ENCODE assay signal across 26 cellular contexts in the genomic region with DNA sequence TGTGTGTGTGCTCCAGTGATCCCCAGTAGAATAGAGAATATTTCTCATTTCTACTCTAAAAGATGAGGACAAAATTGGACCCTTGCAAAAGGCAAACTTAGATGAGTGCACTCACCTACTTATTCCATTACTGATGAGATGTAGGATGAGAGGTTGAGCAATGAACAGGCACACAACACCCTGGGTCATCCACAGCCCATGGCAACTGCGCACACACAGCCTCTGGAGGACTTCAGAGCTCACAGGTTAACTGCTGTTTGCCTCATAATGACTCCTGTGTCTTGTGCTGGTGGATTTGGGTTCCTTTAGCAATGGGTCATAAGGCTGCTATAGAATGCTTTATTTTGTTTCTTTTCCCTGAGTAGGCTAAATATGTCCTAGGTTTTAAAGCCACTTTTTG.
A peak's percentile ranks its signal among the peaks of the same experiment; 100 is the strongest.
DNase-seq lines count a peak whose midpoint lies in the region; ATAC-seq, FAIRE-seq and TF ChIP-seq lines count a peak whose summit lies in the region.
"Had no signal": no experiment of that assay in that cellular context is flagged by ENCODE, and none has a peak within 500 bp of the region (broad histone marks: within the 10 kb centered on the region; RNA-seq: fewer than 3 reads in every experiment).

No MANE protein-coding gene starts in this region.

- H3K4me1 Mint-ChIP-seq in natural killer cell (peaks cover 35 to 43% of the 10 kb centered on the region in 2 donors), CD14-positive monocyte (peaks cover 23% of the 10 kb centered on the region)
- H3K4me1 Mint-ChIP-seq in natural killer cell treated with Interleukin-12 subunit alpha and Interleukin-12 subunit beta and Interleukin-15 and Interleukin-18, amount 100 ng/mL, for 72 hours (ENCODE audit: low read depth in 2 of 2), result peaks cover 26 to 29% of the 10 kb centered on the region in 2 donors
- H3K4me1 Mint-ChIP-seq: GM23338, H9 had no signal

- no peak overlapping the region for H4K8ac ChIP-seq in trophoblast cell (ENCODE audit: low read depth, low read length)

- FAIRE-seq in GM12878 (lab: Jason Lieb, UNC), result no peak
- FAIRE-seq: G401.6, HTR-8/SVneo had no signal

- H3K27ac Mint-ChIP-seq in natural killer cell (peak overlapping the region; percentile 73 to 89), CD14-positive monocyte (peak overlapping the region in 1 of 7 donors; percentile 25)
- no peak overlapping the region for H3K27ac Mint-ChIP-seq in natural killer cell treated with Interleukin-12 subunit alpha and Interleukin-12 subunit beta and Interleukin-15 and Interleukin-18, amount 100 ng/mL, for 72 hours
- H3K27ac Mint-ChIP-seq: GM23338, H9 had no signal

- H3K4me1 ChIP-seq in GM12878 (ENCODE audit: control insufficient read depth, insufficient read depth, low read length), result peaks cover 17% of the 10 kb centered on the region
- H3K4me1 ChIP-seq in esophagus muscularis mucosa, result peaks cover 0 to 4% (median 0%) of the 10 kb centered on the region in 4 donors
- H3K4me1 ChIP-seq in trophoblast cell (ENCODE audit: control insufficient read depth in 1 of 2, insufficient read depth in 2 of 2, low read length in 2 of 2), result peaks cover 0 to 8% of the 10 kb centered on the region in 2 experiments

- H3K27ac ChIP-seq in GM12878 (ENCODE audit: control insufficient read depth, insufficient read depth) (no peak overlapping the region), esophagus muscularis mucosa (replicated peaks in 1 of 4) (no peak overlapping the region), trophoblast cell (ENCODE audit: low read depth, low read length) (peak overlapping the region; percentile 2)
- H3K27ac ChIP-seq: BLaER1, KMS-11, Peyer's patch had no signal

- intact Hi-C loops in natural killer cell (cut with micrococcal nuclease) (loop anchor here (5.0 kb wide), 1 partner anchor 49 kb away; no protein-coding TSS in a partner anchor), GM12878 (cut with micrococcal nuclease; ENCODE audit: unreplicated experiment) (no loop called here), esophagus muscularis mucosa (cut with DNase I) (no loop called here), CD14-positive monocyte (cut with micrococcal nuclease) (loop anchor here in 1 of 2 donors (10.0 kb wide), 1 partner anchor 49 kb away; no protein-coding TSS in a partner anchor)

- no peak for TF ChIP-seq CTCF in natural killer cell (IDR thresholded peaks at IDR 0.05)
- no peak for TF ChIP-seq CTCF in GM12878 (IDR thresholded peaks at IDR 0.05 in 2 of 3, conservative IDR thresholded peaks at IDR 0.05 in 1 of 3; ENCODE audit: control insufficient read depth in 2 of 3, extremely low read depth in 1 of 3, insufficient read depth in 1 of 3, low read depth in 3 of 3, low read length in 3 of 3)
- no peak for TF ChIP-seq CTCF in esophagus muscularis mucosa (IDR thresholded peaks at IDR 0.05)
- no peak for TF ChIP-seq CTCF in CD14-positive monocyte (IDR thresholded peaks at IDR 0.05)

- no peak overlapping the region for H3K14ac ChIP-seq in trophoblast cell (ENCODE audit: low read length)

- no peaks in the 10 kb centered on the region; the same call in 2 of the 3 replicates for H3K9me3 ChIP-seq in GM12878 (replicated peaks; ENCODE audit: control insufficient read depth, insufficient read depth, low read length)
- H3K9me3 ChIP-seq in esophagus muscularis mucosa, result peaks cover 0 to 4% (median 0%) of the 10 kb centered on the region in 4 donors
- no peaks in the 10 kb centered on the region for H3K9me3 ChIP-seq in trophoblast cell (ENCODE audit: insufficient read depth, low read depth, low read length)
- H3K9me3 ChIP-seq: BLaER1, Peyer's patch, SK-N-SH had no signal

- no peaks in the 10 kb centered on the region for H3K36me3 ChIP-seq in GM12878 (ENCODE audit: control insufficient read depth in 2 of 2, insufficient read depth in 2 of 2, low read length in 1 of 2)
- no peaks in the 10 kb centered on the region for H3K36me3 ChIP-seq in esophagus muscularis mucosa
- H3K36me3 ChIP-seq in trophoblast cell (ENCODE audit: control insufficient read depth in 1 of 2, insufficient read depth in 2 of 2, low read length in 2 of 2), result no peaks in the 10 kb centered on the region
- H3K36me3 ChIP-seq: BLaER1, Peyer's patch had no signal

- H3K4me2 ChIP-seq in GM12878 (ENCODE audit: control insufficient read depth, insufficient read depth), result no peak overlapping the region
- no peak overlapping the region for H3K4me2 ChIP-seq in trophoblast cell (ENCODE audit: low read length)
- H3K4me2 ChIP-seq: BLaER1, GM23338, KMS-11, SK-N-SH had no signal

- RAD21 ChIA-PET in GM12878 (lab: Charles Lee; ENCODE audit: unreplicated experiment), result no interaction called here

- TF ChIP-seq POLR2A in GM12878 (IDR thresholded peaks at IDR 0.05; ENCODE audit: low read depth, low read length) (no peak), esophagus muscularis mucosa (IDR thresholded peaks at IDR 0.05; ENCODE audit: low read depth) (no peak)

- ATAC-seq in natural killer cell (no peak), GM12878 (no peak), GM18868 (IDR thresholded peaks at IDR 0.05; ENCODE audit: unreplicated experiment) (no peak)
- no peak for ATAC-seq in natural killer cell treated with Interleukin-12 subunit alpha and Interleukin-12 subunit beta and Interleukin-15 and Interleukin-18, amount 100 ng/mL, for 72 hours
- ATAC-seq: GM23338 had no signal

- no peak overlapping the region for H2BK12ac ChIP-seq in trophoblast cell (ENCODE audit: low read length)

- H3K27me3 Mint-ChIP-seq in natural killer cell (ENCODE audit: low read depth in 2 of 2) (peaks cover 0 to 9% of the 10 kb centered on the region in 2 donors), CD14-positive monocyte (ENCODE audit: low read depth in 3 of 3) (peaks cover 0 to 2% (median 0%) of the 10 kb centered on the region in 3 donors)
- no peaks in the 10 kb centered on the region for H3K27me3 Mint-ChIP-seq in natural killer cell treated with Interleukin-12 subunit alpha and Interleukin-12 subunit beta and Interleukin-15 and Interleukin-18, amount 100 ng/mL, for 72 hours
- H3K27me3 Mint-ChIP-seq: CD4-positive, alpha-beta memory T cell had no signal

- H3K36me3 Mint-ChIP-seq in natural killer cell, result no peaks in the 10 kb centered on the region
- H3K36me3 Mint-ChIP-seq in natural killer cell treated with Interleukin-12 subunit alpha and Interleukin-12 subunit beta and Interleukin-15 and Interleukin-18, amount 100 ng/mL, for 72 hours, result no peaks in the 10 kb centered on the region
- H3K36me3 Mint-ChIP-seq in CD14-positive monocyte, result peaks cover 0 to 2% of the 10 kb centered on the region in 2 donors
- H3K36me3 Mint-ChIP-seq: CD4-positive, alpha-beta memory T cell had no signal

- POLR2A ChIA-PET in GM12878 (lab: Charles Lee), result interaction anchor here (1.0 kb wide), 1 partner anchor 24 kb away, joined by 3 read pairs; no protein-coding TSS in a partner anchor

- H2AFZ ChIP-seq in GM12878 (ENCODE audit: control insufficient read depth, low read depth, low read length), result no peak overlapping the region
- no peak overlapping the region for H2AFZ ChIP-seq in trophoblast cell (ENCODE audit: insufficient read depth, low read length, poor library complexity)
- H2AFZ ChIP-seq: GM23338 had no signal

- no TSS peak for BruUV-seq in GM12878 (replicated peaks; lab: Mats Ljungman, UMichigan)

- H3K27me3 ChIP-seq in GM12878 (replicated peaks in 1 of 2; ENCODE audit: control insufficient read depth in 2 of 2, insufficient read depth in 2 of 2, low read length in 1 of 2) (no peaks in the 10 kb centered on the region), esophagus muscularis mucosa (no peaks in the 10 kb centered on the region), trophoblast cell (ENCODE audit: insufficient read depth, low read length) (no peaks in the 10 kb centered on the region)
- H3K27me3 ChIP-seq: BLaER1, Peyer's patch had no signal

- no peak overlapping the region for H3K4ac ChIP-seq in trophoblast cell (ENCODE audit: low read depth, low read length)

- H2BK120ac ChIP-seq in trophoblast cell (ENCODE audit: insufficient read depth, low read length, poor library complexity), result no peak overlapping the region

- H3K9ac ChIP-seq in GM12878 (ENCODE audit: control insufficient read depth, insufficient read depth, low read length) (no peak overlapping the region), trophoblast cell (ENCODE audit: low read length) (no peak overlapping the region)
- H3K9ac ChIP-seq: BLaER1, KMS-11, SK-N-SH had no signal

- H2BK5ac ChIP-seq in trophoblast cell (ENCODE audit: low read depth, low read length, poor library complexity), result no peak overlapping the region

- H3K23ac ChIP-seq in trophoblast cell (ENCODE audit: low read length), result no peak overlapping the region

- no peaks in the 10 kb centered on the region for H4K20me1 ChIP-seq in GM12878 (ENCODE audit: control insufficient read depth, insufficient read depth)
- H4K20me1 ChIP-seq: BLaER1 had no signal

- no peak overlapping the region for H3K18ac ChIP-seq in trophoblast cell (ENCODE audit: low read length)

- WGBS in GM12878 (ENCODE audit: insufficient coverage, insufficient replicate concordance, low lambda C conversion rate, missing lambda C conversion rate), result 100% methylated on average over 1 of the region's 1 CpG
- whole genome bisulfite sequencing in esophagus muscularis mucosa, result 100% methylated on average over 1 of the region's 1 CpG
- no CpG with 5 or more reads among the region's 1 CpG for WGBS in trophoblast cell (ENCODE audit: extremely low coverage, insufficient coverage, insufficient read length)

- H3K79me1 ChIP-seq in trophoblast cell (ENCODE audit: low read length), result peaks cover 2% of the 10 kb centered on the region

- no peak for TF ChIP-seq RAD21 in GM12878 (IDR thresholded peaks at IDR 0.05; ENCODE audit: insufficient read depth, low read depth, low read length)

- TF ChIP-seq EP300 in GM12878 (IDR thresholded peaks at IDR 0.05; ENCODE audit: borderline replicate concordance in 1 of 2, control insufficient read depth in 1 of 2, low read depth in 2 of 2, low read length in 2 of 2), result no peak
- no peak for TF ChIP-seq EP300 in esophagus muscularis mucosa (IDR thresholded peaks at IDR 0.05)

- SMC1A ChIA-PET in GM12878 (lab: Charles Lee; ENCODE audit: uncharacterized antibody, unreplicated experiment), result interaction anchor here (0.6 to 3.1 kb wide), 5 partner anchors 8 to 55 kb away, joined by 3 to 16 read pairs (median 4); no protein-coding TSS in a partner anchor

- no peak overlapping the region for H4K12ac ChIP-seq in trophoblast cell (ENCODE audit: low read depth, low read length)

- in situ Hi-C loops in GM12878 (cut with MboI), result no loop called here

- no peaks in the 10 kb centered on the region for H3K79me2 ChIP-seq in GM12878 (ENCODE audit: control insufficient read depth, insufficient read depth, low read length)
- no peaks in the 10 kb centered on the region for H3K79me2 ChIP-seq in trophoblast cell (ENCODE audit: control insufficient read depth, insufficient read depth, low read length, poor library complexity)

- H3K4me3 ChIP-seq in GM12878 (no peak overlapping the region), esophagus muscularis mucosa (no peak overlapping the region), trophoblast cell (ENCODE audit: low read depth, low read length) (no peak overlapping the region)
- H3K4me3 ChIP-seq: BLaER1, GM23338, Peyer's patch had no signal

- H2AK5ac ChIP-seq in trophoblast cell (ENCODE audit: low read length), result no peak overlapping the region

- H4K91ac ChIP-seq in trophoblast cell (ENCODE audit: low read depth, low read length), result no peak overlapping the region

- CTCF ChIA-PET in GM12878 (lab: Yijun Ruan, JAX), result interaction anchor here (1.7 to 3.7 kb wide), 2 partner anchors 36 to 55 kb away, joined by 3 to 13 read pairs; no protein-coding TSS in a partner anchor

- H3K9me3 Mint-ChIP-seq in natural killer cell (peaks cover 0 to 2% of the 10 kb centered on the region in 2 donors), CD14-positive monocyte (peaks cover 0 to 2% (median 0%) of the 10 kb centered on the region in 7 donors)
- H3K9me3 Mint-ChIP-seq in natural killer cell treated with Interleukin-12 subunit alpha and Interleukin-12 subunit beta and Interleukin-15 and Interleukin-18, amount 100 ng/mL, for 72 hours, result no peaks in the 10 kb centered on the region
- H3K9me3 Mint-ChIP-seq: CD4-positive, alpha-beta memory T cell; GM23338; H9 had no signal

- no peak overlapping the region for H3K4me3 Mint-ChIP-seq in natural killer cell
- H3K4me3 Mint-ChIP-seq in natural killer cell treated with Interleukin-12 subunit alpha and Interleukin-12 subunit beta and Interleukin-15 and Interleukin-18, amount 100 ng/mL, for 72 hours, result no peak overlapping the region
- no peak overlapping the region for H3K4me3 Mint-ChIP-seq in CD14-positive monocyte
- H3K4me3 Mint-ChIP-seq: CD4-positive, alpha-beta memory T cell; GM23338; H9 had no signal

- DNase-seq in natural killer cell, result no peak
- no peak for DNase-seq in natural killer cell treated with Interleukin-12 subunit alpha and Interleukin-12 subunit beta and Interleukin-15 and Interleukin-18, amount 100 ng/mL, for 72 hours (ENCODE audit: low spot score)
- no peak for DNase-seq in GM12878 (ENCODE audit: low read depth, low spot score)
- peak; percentile 50 for DNase-seq in esophagus muscularis mucosa (ENCODE audit: extremely low spot score)
- DNase-seq in trophoblast cell, result peak in 1 of 2 donors; percentile 57
- DNase-seq in C1 segment of cervical spinal cord (lab: John Stamatoyannopoulos, UW), result no peak
- DNase-seq in CD14-positive monocyte (ENCODE audit: low spot score), result no peak
- DNase-seq: CD4-positive, alpha-beta memory T cell; COR-L47; H9; NCI-H1092; NCI-H1417 treated with DMSO at 0.1 percent for 48 hours; NCI-H1694 treated with DMSO at 0.1 percent for 48 hours; NCI-H2081; NCI-H2227 treated with DMSO at 0.1 percent for 48 hours; NCI-H526 treated with DMSO at 0.1 percent for 48 hours; Peyer's patch; SIG-M5; SK-N-SH; SW 1271 had no signal

Comparison
In these comparisons a context has a peak if more than half of its experiments do, and no peak if none do; other contexts are left out.
1. H3K27ac Mint-ChIP-seq: peak in natural killer cell (2 of 2); none in natural killer cell treated with Interleukin-12 subunit alpha and Interleukin-12 subunit beta and Interleukin-15 and Interleukin-18, amount 100 ng/mL, for 72 hours (0 of 2).